In the genomic region with DNA sequence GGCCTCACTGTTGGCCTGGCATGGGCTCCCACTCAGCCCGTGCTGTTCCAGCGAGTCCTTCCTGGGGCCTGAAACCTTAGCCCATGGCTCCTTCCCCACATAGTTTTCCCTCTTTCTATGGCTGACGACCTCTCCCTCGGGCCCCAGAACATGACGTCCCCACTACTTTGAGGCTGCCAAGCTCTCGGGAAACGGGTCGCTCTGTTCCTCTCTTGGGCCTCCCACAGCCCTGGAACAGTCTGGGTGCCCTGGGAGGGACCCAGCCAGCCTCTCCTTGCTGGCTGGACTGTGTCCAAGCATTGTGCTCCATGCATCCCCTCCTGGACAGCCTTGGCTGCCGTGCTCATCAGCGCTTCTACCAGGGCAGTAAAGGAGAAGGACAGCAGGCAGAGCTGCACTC, we compare ENCODE assay signal across 1 cellular context.
TF ChIP-seq lines count a peak whose summit lies in the region.

No MANE protein-coding gene starts in this region.

TF ChIP-seq in IMR-90, 13 proteins besides CTCF, POLR2A, EP300 and RAD21 (continued from another document):
- TF ChIP-seq, protein P1, sequence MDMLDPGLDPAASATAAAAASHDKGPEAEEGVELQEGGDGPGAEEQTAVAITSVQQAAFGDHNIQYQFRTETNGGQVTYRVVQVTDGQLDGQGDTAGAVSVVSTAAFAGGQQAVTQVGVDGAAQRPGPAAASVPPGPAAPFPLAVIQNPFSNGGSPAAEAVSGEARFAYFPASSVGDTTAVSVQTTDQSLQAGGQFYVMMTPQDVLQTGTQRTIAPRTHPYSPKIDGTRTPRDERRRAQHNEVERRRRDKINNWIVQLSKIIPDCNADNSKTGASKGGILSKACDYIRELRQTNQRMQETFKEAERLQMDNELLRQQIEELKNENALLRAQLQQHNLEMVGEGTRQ (IDR thresholded peaks at IDR 0.05; ENCODE audit: low read depth, low read length) = no peak
- TF ChIP-seq MAFK (IDR thresholded peaks at IDR 0.05; ENCODE audit: low read depth, low read length) (no peak), FOS (IDR thresholded peaks at IDR 0.05; ENCODE audit: low read depth, low read length) (no peak), RCOR1 (IDR thresholded peaks at IDR 0.05; ENCODE audit: insufficient replicate concordance, low read length) (no peak), CEBPB (IDR thresholded peaks at IDR 0.05; ENCODE audit: low read depth, low read length) (no peak)
